ENCODE assay signal across 8 cellular contexts in the genomic region with DNA sequence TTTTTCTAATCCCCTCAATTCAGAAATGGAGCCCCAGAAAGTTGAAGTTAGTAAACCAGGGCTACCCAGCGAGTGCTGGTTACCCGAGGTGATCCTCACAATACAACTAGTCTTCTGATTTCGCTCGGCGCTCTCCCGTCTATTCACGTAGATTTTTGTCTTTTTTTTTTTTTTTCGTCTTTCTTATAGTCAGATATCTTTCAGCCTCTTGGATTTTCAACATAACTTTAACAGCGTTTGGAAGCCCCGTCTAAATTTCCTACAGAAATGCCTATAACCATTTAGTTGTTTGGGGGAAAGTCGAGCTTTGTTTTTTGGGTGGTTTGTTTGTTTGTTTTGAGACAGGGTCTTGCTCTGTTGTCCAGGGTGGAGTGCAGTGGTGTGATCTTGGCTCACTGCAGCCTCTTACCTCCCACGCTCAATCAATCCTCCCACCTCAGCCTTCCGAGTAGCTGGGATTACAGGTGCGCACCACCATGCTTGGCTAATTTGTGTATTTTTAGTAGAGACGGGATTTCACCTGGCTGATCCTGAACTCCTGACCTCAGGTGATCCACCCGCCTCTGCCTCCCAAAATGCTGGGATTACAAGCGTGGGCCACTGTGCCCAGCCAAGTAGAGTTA. TPM values are rescaled to one million over a fixed set of nuclear protein-coding genes. Genes with fewer than 3 reads are reported as not detected.
DNase-seq lines count a peak whose midpoint lies in the region; ATAC-seq lines count a peak whose summit lies in the region.

No MANE protein-coding gene starts in this region.

- ATAC-seq in activated naive CD4-positive, alpha-beta T cell treated with anti-CD3 and anti-CD28 coated beads, Interleukin-2, amount 50 U/mL, for 72 hours, result no peak
- no peak for ATAC-seq in stimulated activated naive CD8-positive, alpha-beta T cell treated with anti-CD3 and anti-CD28 coated beads, Interleukin-15, amount 100 ng/mL, for 72 hours
- ATAC-seq in HG03378 (IDR thresholded peaks at IDR 0.05; ENCODE audit: unreplicated experiment) (no peak), HG02884 (IDR thresholded peaks at IDR 0.05; ENCODE audit: unreplicated experiment) (no peak)

- H3K27ac Mint-ChIP-seq in activated naive CD4-positive, alpha-beta T cell treated with anti-CD3 and anti-CD28 coated beads, Interleukin-2, amount 50 U/mL, for 72 hours, result peak overlapping the region; percentile 87 to 89
- H3K27ac Mint-ChIP-seq in immature natural killer cell, result peak overlapping the region; percentile 84 to 97 (median 92)
- H3K27ac Mint-ChIP-seq in stimulated activated naive CD8-positive, alpha-beta T cell treated with anti-CD3 and anti-CD28 coated beads, Interleukin-15, amount 100 ng/mL, for 72 hours, result peak overlapping the region; percentile 95

- H3K4me1 Mint-ChIP-seq in immature natural killer cell, result peaks cover 21% of the 10 kb centered on the region in 2 donors
- peaks cover 8% of the 10 kb centered on the region for H3K4me1 Mint-ChIP-seq in stimulated activated naive CD8-positive, alpha-beta T cell treated with anti-CD3 and anti-CD28 coated beads, Interleukin-15, amount 100 ng/mL, for 72 hours

- peaks cover 0 to 11% (median 0%) of the 10 kb centered on the region in 3 donors for H3K27me3 Mint-ChIP-seq in immature natural killer cell (ENCODE audit: low read depth in 3 of 3)
- H3K27me3 Mint-ChIP-seq in stimulated activated naive CD8-positive, alpha-beta T cell treated with anti-CD3 and anti-CD28 coated beads, Interleukin-15, amount 100 ng/mL, for 72 hours, result no peaks in the 10 kb centered on the region

- H3K4me3 Mint-ChIP-seq in immature natural killer cell, result peak overlapping the region; percentile 92 to 94 (median 94)
- H3K4me3 Mint-ChIP-seq in stimulated activated naive CD8-positive, alpha-beta T cell treated with anti-CD3 and anti-CD28 coated beads, Interleukin-15, amount 100 ng/mL, for 72 hours, result peak overlapping the region; percentile 91 to 96

- DNase-seq in NCI-H1105 treated with DMSO at 0.1 percent for 48 hours (lab: John Stamatoyannopoulos, UW) (peak; percentile 53), NCI-H1105 (lab: John Stamatoyannopoulos, UW) (no peak), immature natural killer cell (no peak)
- DNase-seq in activated naive CD4-positive, alpha-beta T cell treated with anti-CD3 and anti-CD28 coated beads, Interleukin-2, amount 50 U/mL, for 72 hours (ENCODE audit: low spot score in 2 of 2), result no peak
- no peak for DNase-seq in stimulated activated naive CD8-positive, alpha-beta T cell treated with anti-CD3 and anti-CD28 coated beads, Interleukin-15, amount 100 ng/mL, for 72 hours
- DNase-seq in stimulated activated CD4-positive, alpha-beta T cell treated with anti-CD3 and anti-CD28 coated beads, Interleukin-12 subunit alpha, Interleukin-12 subunit beta, amount 100 ng/mL, for 4 hours, result no peak

- no peaks in the 10 kb centered on the region for H3K36me3 Mint-ChIP-seq in activated naive CD4-positive, alpha-beta T cell treated with anti-CD3 and anti-CD28 coated beads, Interleukin-2, amount 50 U/mL, for 72 hours
- no peaks in the 10 kb centered on the region for H3K36me3 Mint-ChIP-seq in immature natural killer cell

- no peaks in the 10 kb centered on the region for H3K9me3 Mint-ChIP-seq in activated naive CD4-positive, alpha-beta T cell treated with anti-CD3 and anti-CD28 coated beads, Interleukin-2, amount 50 U/mL, for 72 hours
- no peaks in the 10 kb centered on the region for H3K9me3 Mint-ChIP-seq in immature natural killer cell
- no peaks in the 10 kb centered on the region for H3K9me3 Mint-ChIP-seq in stimulated activated naive CD8-positive, alpha-beta T cell treated with anti-CD3 and anti-CD28 coated beads, Interleukin-15, amount 100 ng/mL, for 72 hours

RNA-seq across cellular contexts. Expression of gene TMEM50B, which starts 0.8 kb away (rescaled TPM):
- 10 to 100 TPM; 11.0 to 31.5 TPM for total RNA-seq in activated naive CD4-positive, alpha-beta T cell treated with anti-CD3 and anti-CD28 coated beads, Interleukin-2, amount 50 U/mL, for 72 hours
- polyA plus RNA-seq in immature natural killer cell, result 10 to 100 TPM; 44.2 to 58.4 (median 56.4) TPM

RNA-seq across cellular contexts. Expression of gene DNAJC28, which starts 10.9 kb away (rescaled TPM):
- under 1 TPM; 0.49 to 0.91 TPM for total RNA-seq in activated naive CD4-positive, alpha-beta T cell treated with anti-CD3 and anti-CD28 coated beads, Interleukin-2, amount 50 U/mL, for 72 hours
- under 1 TPM in 1 of 3 donors, not detected in 2; 1.00 TPM for polyA plus RNA-seq in immature natural killer cell
